Comparison of ENCODE assay signal across 8 cellular contexts in the genomic region with DNA sequence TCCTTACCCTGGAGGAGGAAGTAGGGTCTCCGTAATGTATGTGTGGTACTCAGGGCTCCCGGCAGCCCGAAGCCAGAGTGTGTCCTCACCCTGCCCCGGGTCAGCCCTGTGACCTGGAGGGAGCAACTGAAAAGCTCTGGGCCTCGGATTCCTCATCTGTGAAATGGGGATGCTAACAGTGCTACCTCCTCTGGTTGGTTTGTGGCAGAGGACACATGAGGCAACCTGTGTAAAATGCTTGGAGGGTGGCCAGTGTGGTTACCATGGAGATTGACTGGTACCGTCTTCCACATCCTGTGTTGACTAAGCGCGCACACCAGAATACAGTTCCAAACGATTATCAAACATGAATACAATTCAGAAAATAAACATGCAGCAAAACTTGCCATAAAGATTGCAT.
A peak's percentile ranks its signal among the peaks of the same experiment; 100 is the strongest.
DNase-seq lines count a peak whose midpoint lies in the region; ATAC-seq and TF ChIP-seq lines count a peak whose summit lies in the region.

No MANE protein-coding gene starts in this region.

- peak overlapping the region; percentile 70 for H3K4me3 Mint-ChIP-seq in activated CD4-positive, alpha-beta memory T cell treated with anti-CD3 and anti-CD28 coated beads, Interleukin-2, amount 10 ng/mL, durations not matched to agents 7 days and 5 days

- peak overlapping the region; percentile 90 for H3K27ac Mint-ChIP-seq in activated CD4-positive, alpha-beta memory T cell treated with anti-CD3 and anti-CD28 coated beads, Interleukin-2, amount 10 ng/mL, durations not matched to agents 7 days and 5 days

- intact Hi-C loops in posterior vena cava (cut with DNase I): no loop called here

- H3K9me3 Mint-ChIP-seq in activated CD4-positive, alpha-beta memory T cell treated with anti-CD3 and anti-CD28 coated beads, Interleukin-2, amount 10 ng/mL, durations not matched to agents 7 days and 5 days: peaks cover 4% of the 10 kb centered on the region

- POLR2A ChIA-PET in activated CD4-positive, alpha-beta memory T cell treated with anti-CD3 and anti-CD28 coated beads, Interleukin-2, amount 10 ng/mL, durations not matched to agents 7 days and 5 days (lab: Charles Lee): interaction anchor here (0.7 to 8.6 kb wide), 12 partner anchors 12 to 184 kb away, joined by 3 to 146 read pairs (median 6); partner anchors contain the start of gene KLF6

- ATAC-seq in HG02852 (IDR thresholded peaks at IDR 0.05; ENCODE audit: unreplicated experiment) (no peak), HG02884 (IDR thresholded peaks at IDR 0.05; ENCODE audit: unreplicated experiment) (no peak)

- peaks cover 73% of the 10 kb centered on the region for H3K4me1 Mint-ChIP-seq in activated CD4-positive, alpha-beta memory T cell treated with anti-CD3 and anti-CD28 coated beads, Interleukin-2, amount 10 ng/mL, durations not matched to agents 7 days and 5 days

- no peaks in the 10 kb centered on the region for H3K27me3 Mint-ChIP-seq in activated CD4-positive, alpha-beta memory T cell treated with anti-CD3 and anti-CD28 coated beads, Interleukin-2, amount 10 ng/mL, durations not matched to agents 7 days and 5 days

- DNase-seq in NCI-H146 (lab: John Stamatoyannopoulos, UW) (peak; percentile 86), epithelial cell of esophagus (ENCODE audit: low read depth) (peak; percentile 79), T1000 (lab: John Stamatoyannopoulos, UW) (no peak), posterior vena cava (ENCODE audit: low spot score) (no peak)
- peak; percentile 85 for DNase-seq in activated CD4-positive, alpha-beta memory T cell treated with anti-CD3 and anti-CD28 coated beads, Interleukin-2, amount 10 ng/mL, durations not matched to agents 7 days and 5 days
- DNase-seq in stimulated activated CD8-positive, alpha-beta memory T cell treated with anti-CD3 and anti-CD28 coated beads, Interleukin-12 subunit alpha, Interleukin-12 subunit beta, amount 100 ng/mL, for 4 hours (ENCODE audit: low read depth): peak; percentile 52

- TF ChIP-seq CTCF in epithelial cell of esophagus (IDR thresholded peaks at IDR 0.05; ENCODE audit: insufficient read depth, low read depth, low read length, missing control alignments): no peak

- CTCF ChIA-PET in activated CD4-positive, alpha-beta memory T cell treated with anti-CD3 and anti-CD28 coated beads, Interleukin-2, amount 10 ng/mL, durations not matched to agents 7 days and 5 days (lab: Charles Lee): interaction anchor here (1.0 to 1.3 kb wide), 2 partner anchors 12 to 24 kb away, joined by 3 to 4 read pairs; no protein-coding TSS in a partner anchor

- H3K36me3 Mint-ChIP-seq in activated CD4-positive, alpha-beta memory T cell treated with anti-CD3 and anti-CD28 coated beads, Interleukin-2, amount 10 ng/mL, durations not matched to agents 7 days and 5 days (ENCODE audit: low read depth): peaks cover 26% of the 10 kb centered on the region

- no peak overlapping the region for H3K4me3 ChIP-seq in epithelial cell of esophagus (ENCODE audit: low read length)

Comparison
In these comparisons a context has a peak if more than half of its experiments do, and no peak if none do; other contexts are left out.
1. DNase-seq: peak in NCI-H146 (single experiment), activated CD4-positive, alpha-beta memory T cell treated with anti-CD3 and anti-CD28 coated beads, Interleukin-2, amount 10 ng/mL, durations not matched to agents 7 days and 5 days (single experiment), epithelial cell of esophagus (single experiment) and stimulated activated CD8-positive, alpha-beta memory T cell treated with anti-CD3 and anti-CD28 coated beads, Interleukin-12 subunit alpha, Interleukin-12 subunit beta, amount 100 ng/mL, for 4 hours (single experiment); none in T1000 (single experiment) and posterior vena cava (single experiment).